8 cellular contexts compared by ENCODE assay signal in the genomic region with DNA sequence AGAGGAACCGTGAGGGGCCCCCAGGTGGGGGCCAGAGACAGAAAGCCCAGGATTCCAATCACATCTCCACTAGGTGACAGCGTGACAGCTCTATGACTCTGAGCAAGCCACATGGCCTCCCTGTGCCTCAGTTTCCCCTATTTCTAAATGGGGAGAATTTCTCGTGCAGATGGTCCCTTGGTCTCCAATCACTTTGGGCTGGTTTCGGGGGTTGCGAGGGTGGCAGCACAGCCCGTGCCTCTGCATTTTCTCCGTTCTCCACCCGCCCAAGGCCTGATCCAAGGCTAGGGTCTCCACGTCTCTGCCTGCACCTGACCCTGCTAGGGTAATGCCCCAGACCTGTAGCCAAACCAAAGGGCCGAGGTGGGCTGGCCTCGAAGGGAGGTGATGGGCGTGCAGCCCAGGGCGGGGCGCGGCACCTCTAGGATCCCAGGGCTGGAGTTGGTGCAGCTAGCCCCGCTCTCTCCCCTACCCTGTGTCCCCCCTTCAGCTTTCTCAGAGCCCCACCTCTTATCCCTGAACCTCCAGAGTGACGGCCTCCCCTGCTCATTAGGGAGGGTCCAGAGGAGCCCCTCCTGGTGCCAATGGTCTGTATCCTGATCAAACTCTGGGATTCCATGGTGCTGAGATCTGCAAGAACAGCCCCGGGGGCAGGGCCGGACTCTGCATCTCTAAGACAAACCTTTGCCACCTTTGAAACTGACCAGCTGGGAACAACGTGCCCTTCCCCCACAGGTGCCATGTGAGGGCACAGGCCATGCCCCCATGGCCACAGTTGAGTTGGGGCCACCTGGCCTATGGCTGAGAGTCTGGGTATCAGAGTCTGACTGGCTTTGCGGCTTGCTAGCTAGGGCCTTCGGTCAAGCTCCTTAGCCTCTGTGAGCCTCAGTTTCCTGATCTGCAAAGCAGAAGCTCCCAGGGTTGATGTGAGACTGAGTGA. TPM values are rescaled to one million over a fixed set of nuclear protein-coding genes. Genes with fewer than 3 reads are reported as not detected.
DNase-seq lines count a peak whose midpoint lies in the region; ATAC-seq, FAIRE-seq and TF ChIP-seq lines count a peak whose summit lies in the region.

No MANE protein-coding gene starts in this region.

- TF ChIP-seq EP300 in HepG2 (IDR thresholded peaks at IDR 0.05; ENCODE audit: low read depth in 2 of 2, low read length in 2 of 2) (no peak), HepG2 (CRISPR knock-in tag; IDR thresholded peaks at IDR 0.05; ENCODE audit: borderline replicate concordance) (no peak)

- no peaks in the 10 kb centered on the region for H4K20me1 ChIP-seq in HepG2 (ENCODE audit: insufficient read depth, low read length)

- H3K36me3 Mint-ChIP-seq in stimulated activated memory B cell treated with anti-CD40 and anti-IgM and Interleukin-4, amounts not matched to agents 10 μg/mL and 1 μg/mL and 100 μg/mL, for 72 hours, result no peaks in the 10 kb centered on the region

- 34 to 74% methylated on average over 7 to 22 of the region's 22 CpGs for WGBS in body of pancreas, 2 donors
- 54% methylated on average over 15 of the region's 22 CpGs for WGBS in HepG2 (ENCODE audit: low lambda C conversion rate)

- FAIRE-seq in HepG2 (lab: Jason Lieb, UNC), result no peak

- H3K27me3 ChIP-seq in body of pancreas (no peaks in the 10 kb centered on the region), HepG2 (ENCODE audit: control insufficient read depth in 1 of 2, insufficient read depth in 2 of 2, low read length in 2 of 2) (no peaks in the 10 kb centered on the region)

- no peak for TF ChIP-seq RAD21 in HepG2 (CRISPR knock-in tag; IDR thresholded peaks at IDR 0.05)

- H3K27ac ChIP-seq in HEK293 (ENCODE audit: extremely low read depth, low read depth, low read length) (no peak overlapping the region), body of pancreas (peak overlapping the region; percentile 66 to 83 (median 80)), HepG2 (ENCODE audit: extremely low read length, insufficient read depth, low read length) (peak overlapping the region; percentile 61)

- H3K4me1 Mint-ChIP-seq in stimulated activated memory B cell treated with anti-CD40 and anti-IgM and Interleukin-4, amounts not matched to agents 10 μg/mL and 1 μg/mL and 100 μg/mL, for 72 hours, result peaks cover 47% of the 10 kb centered on the region

- H3K9me3 ChIP-seq in HEK293 (ENCODE audit: control insufficient read depth, insufficient read depth, low read depth, low read length) (no peaks in the 10 kb centered on the region), body of pancreas (no peaks in the 10 kb centered on the region), HepG2 (ENCODE audit: low read length) (no peaks in the 10 kb centered on the region)

- in situ Hi-C loops in HepG2 (cut with HindIII; ENCODE audit: extremely low pct_ligation_motif_present, low pct_unique_long_range_greater_than_20kb), result loop anchor here (5.0 kb wide), 1 partner anchor 67 kb away; a partner anchor contains a TSS

- peak overlapping the region; percentile 61 for H3K9ac ChIP-seq in HepG2 (ENCODE audit: insufficient read depth, low read depth, low read length)

- H3K27me3 Mint-ChIP-seq in stimulated activated memory B cell treated with anti-CD40 and anti-IgM and Interleukin-4, amounts not matched to agents 10 μg/mL and 1 μg/mL and 100 μg/mL, for 72 hours, result no peaks in the 10 kb centered on the region

- no peak for TF ChIP-seq CTCF in HEK293 (tag by site-specific recombination; IDR thresholded peaks at IDR 0.05)
- no peak for TF ChIP-seq CTCF in body of pancreas (IDR thresholded peaks at IDR 0.05)
- no peak for TF ChIP-seq CTCF in HepG2 (CRISPR knock-in tag; IDR thresholded peaks at IDR 0.05)

- POLR2A ChIA-PET in HEK293 (lab: Yijun Ruan, JAX) (interaction anchor here (0.7 to 10.8 kb wide), 7 partner anchors 44 to 344 kb away, joined by 3 to 119 read pairs (median 4); a partner anchor contains a TSS), HepG2 (lab: Yijun Ruan, JAX) (interaction anchor here (0.7 to 6.1 kb wide), 5 partner anchors 9 to 143 kb away, joined by 3 to 72 read pairs (median 7); a partner anchor contains a TSS)

- TF ChIP-seq POLR2A in body of pancreas (IDR thresholded peaks at IDR 0.05), result no peak
- TF ChIP-seq POLR2A in HepG2 (IDR thresholded peaks at IDR 0.05; ENCODE audit: insufficient read depth in 1 of 2, low read depth in 2 of 2, low read length in 2 of 2), result no peak

- peaks cover 10% of the 10 kb centered on the region for H3K4me1 ChIP-seq in HEK293 (ENCODE audit: control insufficient read depth, insufficient read depth, low read length)
- peaks cover 50% of the 10 kb centered on the region for H3K4me1 ChIP-seq in body of pancreas
- peaks cover 90% of the 10 kb centered on the region for H3K4me1 ChIP-seq in HepG2 (ENCODE audit: insufficient read depth, low read length)

- H2AFZ ChIP-seq in HepG2 (ENCODE audit: low read length), result no peak overlapping the region

- peak overlapping the region; percentile 74 for H3K27ac Mint-ChIP-seq in stimulated activated memory B cell treated with anti-CD40 and anti-IgM and Interleukin-4, amounts not matched to agents 10 μg/mL and 1 μg/mL and 100 μg/mL, for 72 hours

- H3K4me2 ChIP-seq in HepG2 (ENCODE audit: low read depth, low read length), result peak overlapping the region; percentile 73

- no peak overlapping the region for H3K4me3 Mint-ChIP-seq in stimulated activated memory B cell treated with anti-CD40 and anti-IgM and Interleukin-4, amounts not matched to agents 10 μg/mL and 1 μg/mL and 100 μg/mL, for 72 hours

- intact Hi-C loops in body of pancreas (cut with DNase I) (no loop called here), HepG2 (cut with micrococcal nuclease; ENCODE audit: unreplicated experiment) (loop anchor here (10.0 kb wide), 1 partner anchor 69 kb away; a partner anchor contains a TSS)

- DNase-seq in body of pancreas (no peak), HepG2 (ENCODE audit: low spot score) (no peak), DMS79 (lab: John Stamatoyannopoulos, UW) (no peak), HuH-7 (ENCODE audit: low spot score) (no peak), putamen (ENCODE audit: low spot score) (no peak), NCI-H2227 treated with DMSO at 0.1 percent for 48 hours (lab: John Stamatoyannopoulos, UW) (no peak)

- CTCF ChIA-PET in HEK293 (lab: Yijun Ruan, JAX), result interaction anchor here (0.6 to 8.1 kb wide), 11 partner anchors 8 to 354 kb away, joined by 3 to 98 read pairs (median 3); a partner anchor contains a TSS
- CTCF ChIA-PET in HepG2 (lab: Yijun Ruan, JAX; ENCODE audit: low intra/inter-chr PET ratio, low total read pairs), result no interaction called here

- ATAC-seq in body of pancreas, result no peak
- peak; percentile 11 for ATAC-seq in HepG2
- ATAC-seq in stimulated activated memory B cell treated with anti-CD40 and anti-IgM and Interleukin-4, amounts not matched to agents 10 μg/mL and 1 μg/mL and 100 μg/mL, for 72 hours, result no peak

- H3K9me3 Mint-ChIP-seq in stimulated activated memory B cell treated with anti-CD40 and anti-IgM and Interleukin-4, amounts not matched to agents 10 μg/mL and 1 μg/mL and 100 μg/mL, for 72 hours, result no peaks in the 10 kb centered on the region

- H3K36me3 ChIP-seq in HEK293 (ENCODE audit: control insufficient read depth in 2 of 2, insufficient read depth in 1 of 2, low read length in 2 of 2) (no peaks in the 10 kb centered on the region), body of pancreas (replicated peaks in 1 of 2; ENCODE audit: insufficient read depth in 1 of 2, low read depth in 2 of 2) (no peaks in the 10 kb centered on the region), HepG2 (replicated peaks in 1 of 2; ENCODE audit: control insufficient read depth in 1 of 2, insufficient read depth in 2 of 2, low read length in 2 of 2) (no peaks in the 10 kb centered on the region)

- H3K4me3 ChIP-seq in HEK293 (ENCODE audit: low read depth, low read length) (no peak overlapping the region), body of pancreas (no peak overlapping the region), HepG2 (replicated peaks in 1 of 3; ENCODE audit: insufficient read depth in 1 of 3, low read depth in 2 of 3, low read length in 3 of 3) (peak overlapping the region in 1 of 3 experiments; percentile 30; a peak in 2 of 6 replicates)

- H3K79me2 ChIP-seq in HepG2 (ENCODE audit: insufficient read depth, low read length), result no peaks in the 10 kb centered on the region

- BruUV-seq in HepG2 (replicated peaks; lab: Mats Ljungman, UMichigan), result no TSS peak

TF ChIP-seq in HepG2, 621 proteins besides CTCF, POLR2A, EP300 and RAD21 (continues in another document):
- no peak for TF ChIP-seq ZNF652 (CRISPR knock-in tag; IDR thresholded peaks at IDR 0.05; ENCODE audit: borderline replicate concordance, low read depth)
- TF ChIP-seq TAF15 (IDR thresholded peaks at IDR 0.05; ENCODE audit: low read depth, low read length, poor library complexity, severe bottlenecking), result no peak

RNA-seq across cellular contexts. Expression of a gene that starts 22.9 kb away (rescaled TPM):
- total RNA-seq in body of pancreas, result 10 to 100 TPM; 38.1 to 41.2 TPM
- 0.20 and 0.35 TPM in 2 replicates for total RNA-seq in HepG2 (2016; rRNA removed; fragmentation: Illumina TruSeq; extraction: Trizol)
- not detected in 2 replicates for total RNA-seq in HepG2 (2016; cell fraction: cytosol; rRNA removed; fragmentation: Illumina TruSeq; extraction: Trizol; ENCODE audit: low read depth)
- 0.27 and 0.30 TPM in 2 replicates for total RNA-seq in HepG2 (2016; cell fraction: insoluble cytoplasmic fraction; rRNA removed; fragmentation: Illumina TruSeq; extraction: Trizol)
- 0.09 and 0.21 TPM in 2 replicates for total RNA-seq in HepG2 (2016; cell fraction: membrane; rRNA removed; fragmentation: Illumina TruSeq; extraction: Trizol)
- total RNA-seq in HepG2 (2016; cell fraction: nucleus; rRNA removed; fragmentation: Illumina TruSeq; extraction: Trizol), result 0.31 and 1.4 TPM in 2 replicates
- 4.9 and 7.1 TPM in 2 replicates for polyA plus RNA-seq in HepG2 (2011; rRNA removed)
- 3.6 and 4.4 TPM in 2 replicates for polyA plus RNA-seq in HepG2 (2011; cell fraction: cytosol; rRNA removed)
- polyA plus RNA-seq in HepG2 (2011; cell fraction: nucleus; rRNA removed), result 22.7 and 23.8 TPM in 2 replicates
- 5.5 and 5.7 TPM in 2 replicates for polyA plus RNA-seq in HepG2 (2012)
- polyA plus RNA-seq in HepG2 (2016; cell fraction: cytosol; fragmentation: Illumina TruSeq; extraction: Trizol; ENCODE audit: low read depth), result 0.09 and 0.23 TPM in 2 replicates
- 0.35 and 0.53 TPM in 2 replicates for polyA plus RNA-seq in HepG2 (2016; cell fraction: insoluble cytoplasmic fraction; fragmentation: Illumina TruSeq; extraction: Trizol; ENCODE audit: low read depth)
- 0.08 and 0.19 TPM in 2 replicates for polyA plus RNA-seq in HepG2 (2016; cell fraction: membrane; fragmentation: Illumina TruSeq; extraction: Trizol; ENCODE audit: low read depth)
- 1.6 TPM in 2 replicates for polyA plus RNA-seq in HepG2 (2016; cell fraction: nucleus; fragmentation: Illumina TruSeq; extraction: Trizol; ENCODE audit: insufficient read depth, low read depth)
- 7.2 and 8.5 TPM in 2 replicates for polyA minus RNA-seq in HepG2 (2011; rRNA and poly(A)+ RNA removed; ENCODE audit: low replicate concordance)
- 1.2 and 2.1 TPM in 2 replicates for polyA minus RNA-seq in HepG2 (2011; cell fraction: cytosol; rRNA and poly(A)+ RNA removed)
- 6.5 and 7.6 TPM in 2 replicates for polyA minus RNA-seq in HepG2 (2011; cell fraction: nucleus; rRNA and poly(A)+ RNA removed)

Comparison
In these comparisons a context has a peak if more than half of its experiments do, and no peak if none do; other contexts are left out.
1. RNA of a gene that starts 22.9 kb away (total RNA-seq): 38.1 to 41.2 TPM in body of pancreas; 0.09 to 1.4 TPM in HepG2; every median in the first group is over 10 times any median in the second.